1 cellular context compared by ENCODE assay signal in genomic region chr2:172080641-172081230, GRCh38.
TF ChIP-seq lines count a peak whose summit lies in the region.

No MANE protein-coding gene starts in this region.

TF ChIP-seq in K562, 482 proteins besides CTCF, POLR2A, EP300 and RAD21:
- no peak for TF ChIP-seq CTBP1 (IDR thresholded peaks at IDR 0.05; ENCODE audit: borderline replicate concordance)
- TF ChIP-seq ZBTB33 (CRISPR knock-in tag; IDR thresholded peaks at IDR 0.05), result peak; percentile 85
